8 cellular contexts compared by ENCODE assay signal in genomic region chr18:24726727-24727539, GRCh38.
DNase-seq lines count a peak whose midpoint lies in the region; ATAC-seq and TF ChIP-seq lines count a peak whose summit lies in the region.

No MANE protein-coding gene starts in this region.

- H3K9me2 ChIP-seq in Loucy (replicated peaks; ENCODE audit: low read depth, low read length): no peaks in the 10 kb centered on the region

- ATAC-seq in aorta (ENCODE audit: low FRiP score): peak; percentile 86
- no peak for ATAC-seq in HG03457 (IDR thresholded peaks at IDR 0.05; ENCODE audit: unreplicated experiment)

- no peak overlapping the region for H3K9ac ChIP-seq in Loucy (ENCODE audit: low read depth, low read length, poor library complexity, severe bottlenecking)

- WGBS in aorta, 2 donors: 21 to 23% methylated on average over 18 of the region's 18 CpGs

- H3K36me3 ChIP-seq in Loucy (ENCODE audit: insufficient read depth, low read length): no peaks in the 10 kb centered on the region
- no peaks in the 10 kb centered on the region for H3K36me3 ChIP-seq in aorta (ENCODE audit: control insufficient read depth in 1 of 2, insufficient read depth in 2 of 2, low read length in 1 of 2)

- TF ChIP-seq CTCF in Loucy (conservative IDR thresholded peaks at IDR 0.05; ENCODE audit: low read length): peak; percentile 96

- DNase-seq in GF-D8 (lab: John Stamatoyannopoulos, UW): peak; percentile 60
- DNase-seq in RPMI7951 (ENCODE audit: low read depth): peak; percentile 63
- DNase-seq in activated naive CD4-positive, alpha-beta T cell (lab: John Stamatoyannopoulos, UW): peak in 3 of 4 experiments; percentile 1 to 31 (median 15)
- peak; percentile 70 for DNase-seq in glomerular visceral epithelial cell (ENCODE audit: extremely low spot score)
- peak; percentile 49 to 94 (median 76) for DNase-seq in posterior cingulate gyrus
- DNase-seq in aorta: peak; percentile 71 to 88

- H3K9me3 ChIP-seq in Loucy (ENCODE audit: insufficient read depth, low read depth, low read length) (no peaks in the 10 kb centered on the region), aorta (ENCODE audit: control insufficient read depth, low read length) (no peaks in the 10 kb centered on the region)

- no peaks in the 10 kb centered on the region for H3K79me2 ChIP-seq in Loucy (ENCODE audit: insufficient read depth, low read length)

- no peaks in the 10 kb centered on the region for H3F3A ChIP-seq in Loucy (ENCODE audit: low read depth)

- intact Hi-C loops in posterior cingulate gyrus (cut with DNase I): loop anchor here (1.0 to 5.0 kb wide), 4 partner anchors 127 to 370 kb away; no protein-coding TSS in a partner anchor
- intact Hi-C loops in aorta (cut with DNase I): loop anchor here (2.0 to 10.0 kb wide), 5 partner anchors 125 to 370 kb away; no protein-coding TSS in a partner anchor

- H3K4me3 ChIP-seq in Loucy (ENCODE audit: low read length, poor library complexity, severe bottlenecking) (no peak overlapping the region), aorta (ENCODE audit: low read length in 2 of 2) (peak overlapping the region; percentile 40 to 71)

- H3K27me3 ChIP-seq in Loucy (ENCODE audit: insufficient read depth, low read length, poor library complexity, severe bottlenecking) (no peaks in the 10 kb centered on the region), aorta (ENCODE audit: control insufficient read depth in 1 of 2, insufficient read depth in 2 of 2, low read length in 1 of 2) (no peaks in the 10 kb centered on the region)

- no peaks in the 10 kb centered on the region for H4K20me1 ChIP-seq in Loucy (ENCODE audit: insufficient read depth, low read length, poor library complexity, severe bottlenecking)

- H3K4me1 ChIP-seq in Loucy (ENCODE audit: insufficient read depth, low read length, poor library complexity, severe bottlenecking) (no peaks in the 10 kb centered on the region), aorta (ENCODE audit: control insufficient read depth in 1 of 2, insufficient read depth in 2 of 2, low read length in 2 of 2) (no peaks in the 10 kb centered on the region)

- peak overlapping the region; percentile 74 for H2AFZ ChIP-seq in Loucy (ENCODE audit: low read length)

- H3K4me2 ChIP-seq in Loucy (ENCODE audit: low read depth, low read length, poor library complexity, severe bottlenecking): no peak overlapping the region

- no peak overlapping the region for H3K27ac ChIP-seq in aorta (ENCODE audit: low read depth in 1 of 2, low read length in 2 of 2)

Comparison
In these comparisons a context has a peak if more than half of its experiments do, and no peak if none do; other contexts are left out.
1. DNase-seq: peak in every context shown above with its lines; median percentile 80 in aorta; 76 in posterior cingulate gyrus; 70 in glomerular visceral epithelial cell; 63 in RPMI7951; 60 in GF-D8; 15 in activated naive CD4-positive, alpha-beta T cell.